In genomic region chr13:100652510-100652909, GRCh38 we compare ENCODE assay signal across 1 cellular context.
TF ChIP-seq lines count a peak whose summit lies in the region.

No MANE protein-coding gene starts in this region.

TF ChIP-seq in GM23338, 12 proteins besides CTCF, POLR2A, EP300 and RAD21 (continued from another document):
- TF ChIP-seq ZNF462 (CRISPR knock-in tag; IDR thresholded peaks at IDR 0.05) (no peak), ETS1 (IDR thresholded peaks at IDR 0.05) (no peak), JUNB (IDR thresholded peaks at IDR 0.05; ENCODE audit: unreplicated experiment) (no peak), EZH2phosphoT487 (IDR thresholded peaks at IDR 0.05; ENCODE audit: unreplicated experiment) (no peak), STAT1 (IDR thresholded peaks at IDR 0.05; ENCODE audit: unreplicated experiment) (no peak), REST (IDR thresholded peaks at IDR 0.05; ENCODE audit: unreplicated experiment) (no peak), POLR2AphosphoS5 (IDR thresholded peaks at IDR 0.05; ENCODE audit: low read depth) (no peak), ZNF114 (CRISPR knock-in tag; IDR thresholded peaks at IDR 0.05) (no peak), NANOG (IDR thresholded peaks at IDR 0.05; ENCODE audit: borderline replicate concordance) (no peak)
